ENCODE assay signal across 8 cellular contexts in the genomic region with DNA sequence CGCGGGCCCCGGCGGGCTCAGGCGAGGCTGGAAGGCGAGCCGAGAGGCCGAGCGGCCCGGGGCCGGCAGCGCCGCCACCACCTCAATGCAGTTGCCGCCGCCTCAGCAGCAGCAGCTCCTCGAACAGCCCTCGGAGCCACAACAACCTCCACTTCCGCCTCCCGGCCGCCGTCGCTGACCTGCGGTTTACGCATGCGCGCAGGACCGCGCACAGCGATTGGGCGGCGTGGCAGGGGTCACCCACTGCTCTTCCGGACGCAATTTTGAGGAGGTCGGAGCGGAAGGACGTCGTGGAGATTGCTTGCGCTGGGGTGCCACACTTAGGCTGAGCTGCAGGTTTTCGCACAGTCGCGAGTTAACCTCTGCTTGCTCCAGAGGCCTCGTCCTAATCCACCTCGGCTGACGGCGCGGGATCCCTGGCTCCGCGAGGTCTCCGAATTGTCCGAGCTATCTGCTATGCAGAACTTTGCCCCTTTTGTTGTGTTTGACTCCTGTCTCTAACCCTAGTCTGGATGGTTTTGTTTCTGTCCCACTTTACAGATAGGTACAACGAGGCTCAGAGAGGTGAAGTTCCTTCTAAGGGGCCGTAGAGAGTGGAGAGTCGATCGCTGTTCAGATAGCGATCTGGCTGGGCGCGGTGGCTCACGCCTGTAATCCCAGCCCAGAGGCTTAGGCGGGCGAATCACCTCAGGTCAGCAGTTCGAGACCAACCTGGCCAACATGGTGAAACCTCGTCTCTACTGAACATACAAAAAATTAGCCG. TPM values are rescaled to one million over a fixed set of nuclear protein-coding genes. Genes with fewer than 3 reads are reported as not detected.
DNase-seq lines count a peak whose midpoint lies in the region; ATAC-seq and TF ChIP-seq lines count a peak whose summit lies in the region.

A gene (plus strand): TSS at position 243 of the 763 bp plus-strand sequence. CDS start 6,657 bp downstream, outside the sequence.
A gene with protein sequence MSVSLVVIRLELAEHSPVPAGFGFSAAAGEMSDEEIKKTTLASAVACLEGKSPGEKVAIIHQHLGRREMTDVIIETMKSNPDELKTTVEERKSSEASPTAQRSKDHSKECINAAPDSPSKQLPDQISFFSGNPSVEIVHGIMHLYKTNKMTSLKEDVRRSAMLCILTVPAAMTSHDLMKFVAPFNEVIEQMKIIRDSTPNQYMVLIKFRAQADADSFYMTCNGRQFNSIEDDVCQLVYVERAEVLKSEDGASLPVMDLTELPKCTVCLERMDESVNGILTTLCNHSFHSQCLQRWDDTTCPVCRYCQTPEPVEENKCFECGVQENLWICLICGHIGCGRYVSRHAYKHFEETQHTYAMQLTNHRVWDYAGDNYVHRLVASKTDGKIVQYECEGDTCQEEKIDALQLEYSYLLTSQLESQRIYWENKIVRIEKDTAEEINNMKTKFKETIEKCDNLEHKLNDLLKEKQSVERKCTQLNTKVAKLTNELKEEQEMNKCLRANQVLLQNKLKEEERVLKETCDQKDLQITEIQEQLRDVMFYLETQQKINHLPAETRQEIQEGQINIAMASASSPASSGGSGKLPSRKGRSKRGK (minus strand): TSS at position 146 of the 763 bp plus-strand sequence. CDS start 164 bp downstream, outside the sequence.

- TF ChIP-seq CTCF in BJ (IDR thresholded peaks at IDR 0.05; ENCODE audit: insufficient read depth, low read depth, low read length): no peak

- peak within 1 kb of the TSS; percentile 85 for H3K27ac ChIP-seq in cingulate gyrus (ENCODE audit: low read depth, low read length)

- peak; percentile 68 for DNase-seq in BJ (ENCODE audit: low read depth)
- peak; percentile 94 for DNase-seq in GM19240 (ENCODE audit: insufficient read length, low spot score)
- DNase-seq in NCI-H524 treated with DMSO at 0.1 percent for 48 hours (lab: John Stamatoyannopoulos, UW): peak; percentile 33
- peak; percentile 87 for DNase-seq in activated CD4-positive, alpha-beta T cell treated with anti-CD3 and anti-CD28 coated beads for 4 hours
- DNase-seq in kidney glomerular epithelial cell (lab: John Stamatoyannopoulos, UW): peak; percentile 89
- DNase-seq in stimulated activated CD4-positive, alpha-beta T cell treated with anti-CD3 and anti-CD28 coated beads, Interleukin-15, amount 100 ng/mL, for 48 hours (ENCODE audit: low read depth in 2 of 2): peak; percentile 85 to 90

- CTCF ChIA-PET in BJ (lab: Yijun Ruan, JAX): interaction anchor here (1.1 to 3.6 kb wide), 3 partner anchors 12 to 289 kb away, joined by 3 to 26 read pairs (median 6); no protein-coding TSS in a partner anchor

- peak within 1 kb of the TSS; percentile 85 for H3K4me3 ChIP-seq in BJ (ENCODE audit: low read depth, low read length)

- H3K36me3 ChIP-seq in BJ (ENCODE audit: control insufficient read depth, insufficient read depth, low read length): peaks cover 4% of the 10 kb centered on the region

- peak; percentile 67 for ATAC-seq in HG03457 (IDR thresholded peaks at IDR 0.05; ENCODE audit: unreplicated experiment)

- POLR2A ChIA-PET in BJ (lab: Charles Lee): interaction anchor here (0.6 kb wide), 2 partner anchors 45 to 89 kb away, joined by 3 to 22 read pairs; no protein-coding TSS in a partner anchor

- no peaks in the 10 kb centered on the region for H3K27me3 ChIP-seq in BJ (ENCODE audit: control insufficient read depth, insufficient read depth, low read length)

RNA-seq across cellular contexts. Expression of the first gene that starts in this region (rescaled TPM):
- polyA plus RNA-seq in BJ (2011; rRNA removed): 9.9 and 15.4 TPM in 2 replicates
- polyA minus RNA-seq in BJ (2011; rRNA and poly(A)+ RNA removed): 10.3 and 13.4 TPM in 2 replicates

RNA-seq across cellular contexts. Expression of the second gene that starts in this region (rescaled TPM):
- polyA plus RNA-seq in BJ (2011; rRNA removed): 15.8 and 21.8 TPM in 2 replicates
- 14.6 and 20.9 TPM in 2 replicates for polyA minus RNA-seq in BJ (2011; rRNA and poly(A)+ RNA removed)

Comparison
In these comparisons a context has a peak if more than half of its experiments do, and no peak if none do; other contexts are left out.
1. Peak in every context shown above with its lines: DNase-seq, ATAC-seq, H3K4me3 ChIP-seq and H3K27ac ChIP-seq.
2. DNase-seq: peak in every context shown above with its lines; median percentile 94 in GM19240; 89 in kidney glomerular epithelial cell; 88 in stimulated activated CD4-positive, alpha-beta T cell treated with anti-CD3 and anti-CD28 coated beads, Interleukin-15, amount 100 ng/mL, for 48 hours; 87 in activated CD4-positive, alpha-beta T cell treated with anti-CD3 and anti-CD28 coated beads for 4 hours; 68 in BJ; 33 in NCI-H524 treated with DMSO at 0.1 percent for 48 hours.